Comparison of ENCODE assay signal across 13 cellular contexts in genomic region chr5:16737173-16737572, GRCh38.
DNase-seq lines count a peak whose midpoint lies in the region; TF ChIP-seq lines count a peak whose summit lies in the region.
"Had no signal": no experiment of that assay in that cellular context is flagged by ENCODE, and none has a peak within 500 bp of the region (broad histone marks: within the 10 kb centered on the region; RNA-seq: fewer than 3 reads in every experiment).

No MANE protein-coding gene starts in this region.

- H3K9ac ChIP-seq in ES-I3 (ENCODE audit: low read depth, low read length), result peak overlapping the region; percentile 71
- H3K9ac ChIP-seq in OCI-LY3 (ENCODE audit: low read length), result no peak overlapping the region

- H4K20me1 ChIP-seq in OCI-LY3 (ENCODE audit: insufficient read depth, low read length), result no peaks in the 10 kb centered on the region

- peaks cover 48% of the 10 kb centered on the region for H3K36me3 Mint-ChIP-seq in osteocyte (ENCODE audit: unreplicated experiment)
- no peaks in the 10 kb centered on the region for H3K36me3 Mint-ChIP-seq in activated naive CD8-positive, alpha-beta T cell treated with anti-CD3 and anti-CD28 coated beads for 36 hours
- no peaks in the 10 kb centered on the region for H3K36me3 Mint-ChIP-seq in activated naive CD4-positive, alpha-beta T cell treated with anti-CD3 and anti-CD28 coated beads for 36 hours (ENCODE audit: low read depth)
- H3K36me3 Mint-ChIP-seq: CD14-positive monocyte had no signal

- H3K9me3 ChIP-seq in ES-I3 (ENCODE audit: control insufficient read depth, insufficient read depth, low read length), result no peaks in the 10 kb centered on the region
- H3K9me3 ChIP-seq in OCI-LY3 (ENCODE audit: insufficient read depth, low read length), result no peaks in the 10 kb centered on the region

- TF ChIP-seq CTCF in OCI-LY3 (IDR thresholded peaks at IDR 0.05; ENCODE audit: low read depth, low read length) (no peak), osteocyte (IDR thresholded peaks at IDR 0.05) (no peak)

- no peak overlapping the region for H3K4me3 Mint-ChIP-seq in osteocyte (ENCODE audit: unreplicated experiment)
- no peak overlapping the region for H3K4me3 Mint-ChIP-seq in activated naive CD8-positive, alpha-beta T cell treated with anti-CD3 and anti-CD28 coated beads for 36 hours
- H3K4me3 Mint-ChIP-seq in activated naive CD4-positive, alpha-beta T cell treated with anti-CD3 and anti-CD28 coated beads for 36 hours, result no peak overlapping the region
- H3K4me3 Mint-ChIP-seq: CD14-positive monocyte had no signal

- DNase-seq in epithelial cell of prostate (ENCODE audit: low read depth, low spot score) (no peak), osteocyte (ENCODE audit: extremely low spot score, unreplicated experiment) (no peak), 8988T (no peak)
- DNase-seq in activated naive CD8-positive, alpha-beta T cell treated with anti-CD3 and anti-CD28 coated beads for 36 hours, result no peak
- DNase-seq in activated naive CD4-positive, alpha-beta T cell treated with anti-CD3 and anti-CD28 coated beads for 36 hours, result no peak
- no peak for DNase-seq in central memory CD4-positive, alpha-beta T cell
- DNase-seq: activated gamma-delta T cell treated with Interleukin-2 at 50 U/mL for 16 hours; islet precursor cell; NCI-H1436; stimulated activated CD4-positive, alpha-beta T cell treated with anti-CD3 and anti-CD28 coated beads, Interleukin-12 subunit alpha, Interleukin-12 subunit beta, amount 100 ng/mL, for 4 hours had no signal

- H3K9me3 Mint-ChIP-seq in osteocyte (ENCODE audit: unreplicated experiment), result no peaks in the 10 kb centered on the region
- H3K9me3 Mint-ChIP-seq in activated naive CD8-positive, alpha-beta T cell treated with anti-CD3 and anti-CD28 coated beads for 36 hours, result no peaks in the 10 kb centered on the region
- H3K9me3 Mint-ChIP-seq in activated naive CD4-positive, alpha-beta T cell treated with anti-CD3 and anti-CD28 coated beads for 36 hours, result no peaks in the 10 kb centered on the region

- H3K4me1 Mint-ChIP-seq in osteocyte (ENCODE audit: unreplicated experiment), result peaks cover 43% of the 10 kb centered on the region
- H3K4me1 Mint-ChIP-seq in activated naive CD8-positive, alpha-beta T cell treated with anti-CD3 and anti-CD28 coated beads for 36 hours, result no peaks in the 10 kb centered on the region
- no peaks in the 10 kb centered on the region for H3K4me1 Mint-ChIP-seq in activated naive CD4-positive, alpha-beta T cell treated with anti-CD3 and anti-CD28 coated beads for 36 hours (ENCODE audit: low read depth)
- H3K4me1 Mint-ChIP-seq: CD14-positive monocyte had no signal

- H3K79me2 ChIP-seq in OCI-LY3 (ENCODE audit: low read length), result no peaks in the 10 kb centered on the region

- peak overlapping the region; percentile 8 for H3K27ac Mint-ChIP-seq in osteocyte (ENCODE audit: unreplicated experiment)
- H3K27ac Mint-ChIP-seq in activated naive CD8-positive, alpha-beta T cell treated with anti-CD3 and anti-CD28 coated beads for 36 hours, result no peak overlapping the region
- no peak overlapping the region for H3K27ac Mint-ChIP-seq in activated naive CD4-positive, alpha-beta T cell treated with anti-CD3 and anti-CD28 coated beads for 36 hours
- H3K27ac Mint-ChIP-seq: CD14-positive monocyte had no signal

- H2AFZ ChIP-seq in OCI-LY3 (ENCODE audit: low read depth, low read length), result peak overlapping the region; percentile 58; the same call in 1 of the 2 replicates

- peak overlapping the region; percentile 57 for H3K4me2 ChIP-seq in OCI-LY3 (ENCODE audit: low read length)

- H3K27me3 ChIP-seq in OCI-LY3 (ENCODE audit: low read depth, low read length), result no peaks in the 10 kb centered on the region

- H3K27ac ChIP-seq in OCI-LY3 (ENCODE audit: low read length) (no peak overlapping the region), epithelial cell of prostate (peak overlapping the region; percentile 99)

- intact Hi-C loops in activated naive CD4-positive, alpha-beta T cell treated with anti-CD3 and anti-CD28 coated beads for 36 hours (cut with micrococcal nuclease), result no loop called here

- H3K4me1 ChIP-seq in ES-I3 (ENCODE audit: insufficient read depth, low read length), result peaks cover 27% of the 10 kb centered on the region
- peaks cover 31% of the 10 kb centered on the region for H3K4me1 ChIP-seq in OCI-LY3 (ENCODE audit: low read length)

- H3K4me3 ChIP-seq in OCI-LY3 (ENCODE audit: low read length), result peak overlapping the region; percentile 15; the same call in 1 of the 2 replicates

- CTCF ChIA-PET in activated naive CD4-positive, alpha-beta T cell treated with anti-CD3 and anti-CD28 coated beads for 36 hours (lab: Charles Lee), result no interaction called here

- H3K27me3 Mint-ChIP-seq in osteocyte (ENCODE audit: unreplicated experiment), result no peaks in the 10 kb centered on the region
- peaks cover 22% of the 10 kb centered on the region for H3K27me3 Mint-ChIP-seq in activated naive CD8-positive, alpha-beta T cell treated with anti-CD3 and anti-CD28 coated beads for 36 hours
- H3K27me3 Mint-ChIP-seq in activated naive CD4-positive, alpha-beta T cell treated with anti-CD3 and anti-CD28 coated beads for 36 hours (ENCODE audit: low read depth), result peaks cover 21% of the 10 kb centered on the region

- H3K36me3 ChIP-seq in ES-I3 (ENCODE audit: insufficient read depth, low read length) (peaks cover 5% of the 10 kb centered on the region; the same call in 1 of the 2 replicates), OCI-LY3 (replicated peaks; ENCODE audit: low read depth, low read length) (no peaks in the 10 kb centered on the region)
